Comparison of ENCODE assay signal across 9 cellular contexts in the genomic region with DNA sequence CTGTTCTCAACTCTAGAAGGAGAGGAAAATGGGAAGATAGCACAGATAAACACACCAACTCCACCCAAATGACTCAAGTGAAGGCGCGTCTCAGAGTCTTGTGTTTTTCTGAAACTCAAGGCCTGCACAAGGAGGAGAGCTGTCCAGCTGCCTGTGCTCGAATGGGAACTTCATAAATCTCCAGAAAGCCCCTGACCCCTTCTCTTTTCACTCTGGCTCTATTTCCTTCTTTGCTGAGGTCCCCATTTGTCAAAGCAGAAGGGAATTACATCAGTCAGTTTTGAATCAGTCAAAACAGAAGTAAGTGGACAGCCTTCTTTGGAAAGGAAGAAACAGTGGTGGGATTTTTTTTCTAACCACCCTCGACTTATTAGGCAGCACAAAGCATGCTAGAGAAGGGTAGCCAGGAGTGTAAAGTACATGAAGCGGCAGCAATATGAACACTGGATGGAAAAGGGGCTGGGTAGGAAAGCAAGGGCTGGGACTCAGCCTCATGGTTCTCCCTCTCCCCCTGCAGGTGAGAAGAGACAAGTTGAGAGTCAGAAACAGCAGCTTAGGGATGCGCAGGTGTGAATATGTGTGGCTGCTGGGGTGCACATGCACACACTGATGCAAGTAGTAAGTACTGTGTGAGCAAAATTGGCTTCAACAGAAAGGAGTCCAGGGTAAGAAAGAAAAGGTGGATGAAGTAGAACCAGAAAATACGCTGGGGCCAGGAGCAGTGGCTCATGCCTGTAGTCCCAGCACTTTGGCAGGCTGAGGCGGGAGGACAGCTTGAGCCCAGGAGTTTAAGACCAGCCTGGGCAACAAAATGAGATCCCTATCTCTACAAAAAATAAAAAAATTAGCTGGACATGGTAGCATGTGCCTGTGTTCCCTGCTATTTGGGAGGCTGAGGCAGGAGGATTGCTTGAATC. TPM values are rescaled to one million over a fixed set of nuclear protein-coding genes. Genes with fewer than 3 reads are reported as not detected.
A peak's percentile ranks its signal among the peaks of the same experiment; 100 is the strongest.
DNase-seq lines count a peak whose midpoint lies in the region; TF ChIP-seq lines count a peak whose summit lies in the region.
"Had no signal": no experiment of that assay in that cellular context is flagged by ENCODE, and none has a peak within 500 bp of the region (broad histone marks: within the 10 kb centered on the region; RNA-seq: fewer than 3 reads in every experiment).

No MANE protein-coding gene starts in this region.

- CTCF ChIA-PET in Caco-2 (lab: Charles Lee): interaction anchor here (0.6 to 2.2 kb wide), 6 partner anchors 14 to 187 kb away, joined by 3 to 29 read pairs (median 4); a partner anchor contains a TSS

- no peaks in the 10 kb centered on the region for H3K36me3 Mint-ChIP-seq in Caco-2 (ENCODE audit: insufficient read depth, unreplicated experiment)

- no peaks in the 10 kb centered on the region for H3K9me3 Mint-ChIP-seq in Caco-2 (ENCODE audit: unreplicated experiment)

- intact Hi-C loops in Caco-2 (cut with micrococcal nuclease; ENCODE audit: unreplicated experiment) (loop anchor here (1.0 to 2.0 kb wide), 2 partner anchors 22 to 187 kb away; a partner anchor contains a TSS), prostate gland (cut with DNase I) (no loop called here), posterior cingulate gyrus (cut with DNase I) (no loop called here)

- no peak overlapping the region for H3K4me3 Mint-ChIP-seq in Caco-2 (ENCODE audit: unreplicated experiment)

- WGBS in prostate gland: 47% methylated on average over 8 of the region's 8 CpGs

- H3K4me1 Mint-ChIP-seq in Caco-2 (ENCODE audit: low read depth, unreplicated experiment): peaks cover 11% of the 10 kb centered on the region

- H3K4me3 ChIP-seq in Caco-2 (ENCODE audit: low read depth, low read length) (no peak overlapping the region), prostate gland (no peak overlapping the region)
- H3K4me3 ChIP-seq: gastrocnemius medialis had no signal

- H3K4me1 ChIP-seq in Caco-2: peaks cover 21% of the 10 kb centered on the region
- no peaks in the 10 kb centered on the region for H3K4me1 ChIP-seq in prostate gland (replicated peaks)
- H3K4me1 ChIP-seq: gastrocnemius medialis had no signal

- TF ChIP-seq CTCF in Caco-2 (IDR thresholded peaks at IDR 0.05; ENCODE audit: insufficient read depth in 1 of 2, low read depth in 1 of 2, low read length in 1 of 2, severe bottlenecking in 1 of 2, unreplicated experiment in 1 of 2) (peak; percentile 52 to 78), GM20000 (IDR thresholded peaks at IDR 0.05; ENCODE audit: extremely low read depth, missing control alignments) (no peak), prostate gland (IDR thresholded peaks at IDR 0.05) (peak in 3 of 4 experiments; percentile 38 to 72 (median 64))

- POLR2A ChIA-PET in Caco-2 (lab: Charles Lee): no interaction called here

- peaks cover 3% of the 10 kb centered on the region for H3K27me3 Mint-ChIP-seq in Caco-2 (ENCODE audit: insufficient read depth, unreplicated experiment)

- BruUV-seq in Caco-2 (replicated peaks; lab: Mats Ljungman, UMichigan): no TSS peak

- DNase-seq in Caco-2: peak; percentile 53 to 57
- DNase-seq in GM20000 (ENCODE audit: low spot score): peak; percentile 49
- DNase-seq in NCI-H460 (ENCODE audit: extremely low read depth, low read depth): peak; percentile 11
- peak; percentile 11 for DNase-seq in dermis microvascular lymphatic vessel endothelial cell (ENCODE audit: low read depth in 2 of 2)
- DNase-seq in prostate gland (ENCODE audit: low spot score): no peak
- DNase-seq in amygdala (lab: John Stamatoyannopoulos, UW): no peak
- no peak for DNase-seq in posterior cingulate gyrus
- DNase-seq in NCI-H446 treated with DMSO at 0.1 percent for 48 hours (lab: John Stamatoyannopoulos, UW): no peak
- DNase-seq: gastrocnemius medialis had no signal

- TF ChIP-seq POLR2A in prostate gland (IDR thresholded peaks at IDR 0.05): no peak

- H3K36me3 ChIP-seq in Caco-2 (ENCODE audit: control insufficient read depth, insufficient read depth, low read length) (no peaks in the 10 kb centered on the region), prostate gland (no peaks in the 10 kb centered on the region)
- H3K36me3 ChIP-seq: gastrocnemius medialis had no signal

- H3K27ac ChIP-seq in prostate gland: no peak overlapping the region
- H3K27ac ChIP-seq: gastrocnemius medialis had no signal

- H3K27ac Mint-ChIP-seq in Caco-2 (ENCODE audit: unreplicated experiment): no peak overlapping the region

- no peaks in the 10 kb centered on the region for H3K9me3 ChIP-seq in Caco-2
- H3K9me3 ChIP-seq in prostate gland: no peaks in the 10 kb centered on the region
- H3K9me3 ChIP-seq: gastrocnemius medialis had no signal

- H3K27me3 ChIP-seq in Caco-2 (replicated peaks; ENCODE audit: control insufficient read depth, insufficient read depth, low read length): no peaks in the 10 kb centered on the region
- no peaks in the 10 kb centered on the region for H3K27me3 ChIP-seq in prostate gland (replicated peaks; ENCODE audit: insufficient read depth)
- H3K27me3 ChIP-seq: gastrocnemius medialis had no signal

RNA-seq across cellular contexts. Expression of a gene that starts 36.6 kb away (rescaled TPM):
- total RNA-seq in Caco-2 (2022) (52.2 and 59.1 TPM in 2 replicates), dermis microvascular lymphatic vessel endothelial cell (9.6 and 11.6 TPM in 2 replicates), prostate gland (10 to 100 TPM; 50.2 to 71.6 TPM)
- total RNA-seq in NCI-H460 (2014; rRNA removed; shearing (Covaris generic)): 13.1 and 13.6 TPM in 2 replicates
- polyA plus RNA-seq in NCI-H460 (2014; cell fraction: nucleus; rRNA removed): 20.2 and 29.0 TPM in 2 replicates

Comparison
In these comparisons a context has a peak if more than half of its experiments do, and no peak if none do; other contexts are left out.
1. DNase-seq: peak in Caco-2 (2 of 2), GM20000 (single experiment), NCI-H460 (single experiment) and dermis microvascular lymphatic vessel endothelial cell (2 of 2); none in prostate gland (single experiment), amygdala (0 of 56), posterior cingulate gyrus (0 of 10) and NCI-H446 treated with DMSO at 0.1 percent for 48 hours (single experiment).